In genomic region chr13:19519049-19519448, GRCh38 we compare ENCODE assay signal across 19 cellular contexts. TPM values are rescaled to one million over a fixed set of nuclear protein-coding genes. Genes with fewer than 3 reads are reported as not detected.
DNase-seq lines count a peak whose midpoint lies in the region; ATAC-seq, FAIRE-seq and TF ChIP-seq lines count a peak whose summit lies in the region.
"Had no signal": no experiment of that assay in that cellular context is flagged by ENCODE, and none has a peak within 500 bp of the region (broad histone marks: within the 10 kb centered on the region; RNA-seq: fewer than 3 reads in every experiment).

No MANE protein-coding gene starts in this region.

- H3K27ac ChIP-seq in GM12878 (ENCODE audit: control insufficient read depth, insufficient read depth) (no peak overlapping the region), mesendoderm (ENCODE audit: low read depth, low read length) (no peak overlapping the region)
- H3K27ac ChIP-seq: BLaER1 treated with 17β-estradiol and CSF1 and Interleukin-3, amounts not matched to agents 10 nM and 100 nM had no signal

- TF ChIP-seq CTCF in GM12878 (IDR thresholded peaks at IDR 0.05 in 2 of 3, conservative IDR thresholded peaks at IDR 0.05 in 1 of 3; ENCODE audit: control insufficient read depth in 2 of 3, extremely low read depth in 1 of 3, insufficient read depth in 1 of 3, low read depth in 3 of 3, low read length in 3 of 3): no peak

- no peak overlapping the region for H3K56ac ChIP-seq in mesendoderm (ENCODE audit: low read length)

- DNase-seq in GM12878 (ENCODE audit: low read depth, low spot score) (no peak), mesendoderm (no peak), germinal center (ENCODE audit: low spot score) (no peak)
- no peak for DNase-seq in stimulated activated CD4-positive, alpha-beta T cell treated with anti-CD3 and anti-CD28 coated beads, Interleukin-2, amount 100 ng/mL, for 24 hours
- DNase-seq: ACHN; CD4-positive, CD25-positive, alpha-beta regulatory T cell; DMS53; GF-D8; HCEC 1CT; HFFc6; IMR-90; KBM-7 had no signal

- no peaks in the 10 kb centered on the region for H3K9me3 ChIP-seq in GM12878 (replicated peaks; ENCODE audit: control insufficient read depth, insufficient read depth, low read length)
- H3K9me3 ChIP-seq: BLaER1 treated with 17β-estradiol and CSF1 and Interleukin-3, amounts not matched to agents 10 nM and 100 nM had no signal

- in situ Hi-C loops in GM12878 (cut with MboI): no loop called here

- no peak overlapping the region for H2AFZ ChIP-seq in GM12878 (ENCODE audit: control insufficient read depth, low read depth, low read length)

- CTCF ChIA-PET in GM12878 (lab: Yijun Ruan, JAX): interaction anchor here (0.8 kb wide), 1 partner anchor 68 kb away, joined by 3 read pairs; no protein-coding TSS in a partner anchor

- H3K79me2 ChIP-seq in GM12878 (ENCODE audit: control insufficient read depth, insufficient read depth, low read length) (no peaks in the 10 kb centered on the region), mesendoderm (ENCODE audit: control insufficient read depth, insufficient read depth, low read length) (no peaks in the 10 kb centered on the region)

- intact Hi-C loops in GM12878 (cut with micrococcal nuclease; ENCODE audit: unreplicated experiment): no loop called here

- SMC1A ChIA-PET in GM12878 (lab: Charles Lee; ENCODE audit: uncharacterized antibody, unreplicated experiment): interaction anchor here (1.1 kb wide), 1 partner anchor 47 kb away, joined by 3 read pairs; no protein-coding TSS in a partner anchor

- no peak for TF ChIP-seq POLR2A in GM12878 (IDR thresholded peaks at IDR 0.05; ENCODE audit: low read depth, low read length)

- H3K4me1 ChIP-seq in GM12878 (ENCODE audit: control insufficient read depth, insufficient read depth, low read length): no peaks in the 10 kb centered on the region
- H3K4me1 ChIP-seq in mesendoderm (ENCODE audit: control insufficient read depth, low read depth, low read length): no peaks in the 10 kb centered on the region

- no peak overlapping the region for H3K23ac ChIP-seq in mesendoderm (ENCODE audit: low read length)

- H3K4me3 ChIP-seq in GM12878 (no peak overlapping the region), mesendoderm (ENCODE audit: low read length) (no peak overlapping the region)
- H3K4me3 ChIP-seq: BLaER1 treated with 17β-estradiol and CSF1 and Interleukin-3, amounts not matched to agents 10 nM and 100 nM had no signal

- no peak overlapping the region for H3K18ac ChIP-seq in mesendoderm (ENCODE audit: low read length)

- TF ChIP-seq RAD21 in GM12878 (IDR thresholded peaks at IDR 0.05; ENCODE audit: insufficient read depth, low read depth, low read length): no peak

- H2BK120ac ChIP-seq in mesendoderm (ENCODE audit: low read depth, low read length): no peak overlapping the region

- RAD21 ChIA-PET in GM12878 (lab: Charles Lee; ENCODE audit: unreplicated experiment): no interaction called here

- ATAC-seq in GM18511 (IDR thresholded peaks at IDR 0.05; ENCODE audit: unreplicated experiment): peak; percentile 68
- peak; percentile 90 for ATAC-seq in HG02610 (IDR thresholded peaks at IDR 0.05; ENCODE audit: unreplicated experiment)
- ATAC-seq in HG02885 (IDR thresholded peaks at IDR 0.05; ENCODE audit: poor library complexity, unreplicated experiment): peak; percentile 72
- peak; percentile 82 for ATAC-seq in GM12878

- H2BK15ac ChIP-seq in mesendoderm (replicated peaks; ENCODE audit: low read depth): no peak overlapping the region

- no peaks in the 10 kb centered on the region for H3K27me3 ChIP-seq in GM12878 (replicated peaks in 1 of 2; ENCODE audit: control insufficient read depth in 2 of 2, insufficient read depth in 2 of 2, low read length in 1 of 2)
- no peaks in the 10 kb centered on the region for H3K27me3 ChIP-seq in mesendoderm (ENCODE audit: insufficient read depth, low read length, poor library complexity)
- H3K27me3 ChIP-seq: BLaER1 treated with 17β-estradiol and CSF1 and Interleukin-3, amounts not matched to agents 10 nM and 100 nM had no signal

- no peak overlapping the region for H4K5ac ChIP-seq in mesendoderm (ENCODE audit: low read length)

- no peak overlapping the region for H4K8ac ChIP-seq in mesendoderm (ENCODE audit: low read depth, low read length)

- H3K4ac ChIP-seq in mesendoderm (ENCODE audit: low read depth, low read length): no peak overlapping the region

- FAIRE-seq in GM12878 (lab: Jason Lieb, UNC): no peak

- H3K9ac ChIP-seq in GM12878 (ENCODE audit: control insufficient read depth, insufficient read depth, low read length): no peak overlapping the region
- H3K9ac ChIP-seq in mesendoderm (ENCODE audit: low read length): no peak overlapping the region
- H3K9ac ChIP-seq: BLaER1 treated with 17β-estradiol and CSF1 and Interleukin-3, amounts not matched to agents 10 nM and 100 nM had no signal

- no peak for TF ChIP-seq EP300 in GM12878 (IDR thresholded peaks at IDR 0.05; ENCODE audit: borderline replicate concordance in 1 of 2, control insufficient read depth in 1 of 2, low read depth in 2 of 2, low read length in 2 of 2)

- H3K4me2 ChIP-seq in GM12878 (ENCODE audit: control insufficient read depth, insufficient read depth): no peak overlapping the region; the same call in none of the 2 replicates
- H3K4me2 ChIP-seq in mesendoderm (ENCODE audit: low read length): no peak overlapping the region

- no peak overlapping the region for H2AK5ac ChIP-seq in mesendoderm (ENCODE audit: low read length)

- no peaks in the 10 kb centered on the region for H3K79me1 ChIP-seq in mesendoderm (ENCODE audit: low read length)

- POLR2A ChIA-PET in GM12878 (lab: Charles Lee): no interaction called here

- H2BK5ac ChIP-seq in mesendoderm (ENCODE audit: low read length): no peak overlapping the region

- no TSS peak for BruUV-seq in GM12878 (replicated peaks; lab: Mats Ljungman, UMichigan)

- H3K36me3 ChIP-seq in GM12878 (ENCODE audit: control insufficient read depth in 2 of 2, insufficient read depth in 2 of 2, low read length in 1 of 2) (no peaks in the 10 kb centered on the region), mesendoderm (ENCODE audit: control insufficient read depth, insufficient read depth, low read length) (no peaks in the 10 kb centered on the region)
- H3K36me3 ChIP-seq: BLaER1 treated with 17β-estradiol and CSF1 and Interleukin-3, amounts not matched to agents 10 nM and 100 nM had no signal

- no peaks in the 10 kb centered on the region for H4K20me1 ChIP-seq in GM12878 (ENCODE audit: control insufficient read depth, insufficient read depth)
- H4K20me1 ChIP-seq: BLaER1 treated with 17β-estradiol and CSF1 and Interleukin-3, amounts not matched to agents 10 nM and 100 nM had no signal

TF ChIP-seq in GM12878, 131 proteins besides CTCF, POLR2A, EP300 and RAD21 (continues in another document):
- TF ChIP-seq PAX5 (IDR thresholded peaks at IDR 0.05; ENCODE audit: borderline replicate concordance, low read depth, low read length) (no peak), PAX8 (IDR thresholded peaks at IDR 0.05) (no peak), SMAD1 (IDR thresholded peaks at IDR 0.05; ENCODE audit: low read depth, partially characterized antibody) (no peak), NFIC (IDR thresholded peaks at IDR 0.05; ENCODE audit: low read depth, low read length) (no peak), SREBF2 (IDR thresholded peaks at IDR 0.05; ENCODE audit: low read length) (no peak), SIN3A (IDR thresholded peaks at IDR 0.05; ENCODE audit: low read depth, low read length) (no peak), CBFB (IDR thresholded peaks at IDR 0.05; ENCODE audit: low read depth) (no peak), FOXK2 (IDR thresholded peaks at IDR 0.05) (no peak), MAX (IDR thresholded peaks at IDR 0.05; ENCODE audit: low read depth, low read length) (no peak), RCOR1 (conservative IDR thresholded peaks at IDR 0.05; ENCODE audit: low read depth, low read length) (no peak)
- TF ChIP-seq, protein P1, sequence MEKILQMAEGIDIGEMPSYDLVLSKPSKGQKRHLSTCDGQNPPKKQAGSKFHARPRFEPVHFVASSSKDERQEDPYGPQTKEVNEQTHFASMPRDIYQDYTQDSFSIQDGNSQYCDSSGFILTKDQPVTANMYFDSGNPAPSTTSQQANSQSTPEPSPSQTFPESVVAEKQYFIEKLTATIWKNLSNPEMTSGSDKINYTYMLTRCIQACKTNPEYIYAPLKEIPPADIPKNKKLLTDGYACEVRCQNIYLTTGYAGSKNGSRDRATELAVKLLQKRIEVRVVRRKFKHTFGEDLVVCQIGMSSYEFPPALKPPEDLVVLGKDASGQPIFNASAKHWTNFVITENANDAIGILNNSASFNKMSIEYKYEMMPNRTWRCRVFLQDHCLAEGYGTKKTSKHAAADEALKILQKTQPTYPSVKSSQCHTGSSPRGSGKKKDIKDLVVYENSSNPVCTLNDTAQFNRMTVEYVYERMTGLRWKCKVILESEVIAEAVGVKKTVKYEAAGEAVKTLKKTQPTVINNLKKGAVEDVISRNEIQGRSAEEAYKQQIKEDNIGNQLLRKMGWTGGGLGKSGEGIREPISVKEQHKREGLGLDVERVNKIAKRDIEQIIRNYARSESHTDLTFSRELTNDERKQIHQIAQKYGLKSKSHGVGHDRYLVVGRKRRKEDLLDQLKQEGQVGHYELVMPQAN (conservative IDR thresholded peaks at IDR 0.05): no peak

RNA-seq across cellular contexts. Expression of gene TPTE2, which starts 42.3 kb away (rescaled TPM):
- total RNA-seq in GM12878 (2013; cell fraction: nucleolus; rRNA removed): 0.76 and 0.94 TPM in 2 replicates
- total RNA-seq in GM12878 (2014; rRNA removed): 0.38 and 0.56 TPM in 2 replicates
- 1.2 TPM in 2 replicates for total RNA-seq in GM12878 (2014; rRNA removed; fragmentation: Illumina TruSeq; extraction: Trizol)
- total RNA-seq in GM12878 (2021): 0.96 and 1.1 TPM in 2 replicates
- polyA plus RNA-seq in GM12878 (2011; ENCODE audit: low read depth): 0.29 TPM
- 0.31 and 0.71 TPM in 2 replicates for polyA plus RNA-seq in GM12878 (2011; rRNA removed)
- polyA plus RNA-seq in GM12878 (2011; cell fraction: cytosol; rRNA removed): 0.08 and 0.09 TPM in 2 replicates
- 0.57 and 0.82 TPM in 2 replicates for polyA plus RNA-seq in GM12878 (2011; cell fraction: nucleus; rRNA removed)
- 0.77 and 0.96 TPM in 2 replicates for polyA plus RNA-seq in GM12878 (2012)
- 1.5 and 1.6 TPM in 2 replicates for polyA plus RNA-seq in GM12878 (2014; fragmentation: Illumina TruSeq; extraction: Trizol)
- 1 to 10 TPM; 1.2 to 1.9 TPM for polyA plus RNA-seq in GM12878 (2014; fragmentation: Nextera tagmentation; extraction: Ambion mirVana)
- 0.52 and 0.92 TPM in 2 replicates for polyA plus RNA-seq in GM12878 (2014; rRNA removed)
- 1 to 10 TPM in 1 of 2 experiments, under 1 TPM in 1; 0.83 to 1.3 TPM for polyA plus RNA-seq in GM12878 (2016; fragmentation: Nextera tagmentation; extraction: Ambion mirVana)
- not detected in 2 replicates for polyA minus RNA-seq in GM12878 (2011; rRNA and poly(A)+ RNA removed)
- polyA minus RNA-seq in GM12878 (2011; cell fraction: cytosol; rRNA and poly(A)+ RNA removed): not detected in 2 replicates
- not detected in 2 replicates for polyA minus RNA-seq in GM12878 (2011; cell fraction: nucleus; rRNA and poly(A)+ RNA removed)
- not detected for polyA plus RNA-seq in mesendoderm (2013, experiment 1 of 2)
- polyA plus RNA-seq in mesendoderm (2013, experiment 2 of 2): not detected
- total RNA-seq: A172; CD4-positive, CD25-positive, alpha-beta regulatory T cell; H4; IMR-90; LHCN-M2 had no signal
- polyA plus RNA-seq: CD4-positive, CD25-positive, alpha-beta regulatory T cell; IMR-90 had no signal
